In the genomic region with DNA sequence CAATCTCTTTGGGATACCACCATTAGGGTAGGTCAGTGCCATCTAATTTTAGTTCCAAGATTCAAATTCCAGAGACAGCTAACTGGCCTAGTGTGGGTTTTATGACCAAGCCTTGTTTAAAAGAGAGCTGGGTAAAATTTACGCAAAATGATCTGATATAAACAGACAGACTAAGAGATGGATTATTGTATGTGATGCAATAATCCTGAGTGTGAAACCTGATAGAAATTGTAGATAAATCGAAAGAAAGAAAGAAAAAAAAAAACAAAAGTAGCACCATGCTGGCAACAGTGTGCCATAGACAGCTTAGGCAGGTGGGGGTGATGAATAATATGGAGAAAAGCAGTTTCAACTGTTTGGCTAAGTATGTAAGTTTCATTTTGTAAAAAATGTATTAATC, we compare ENCODE assay signal across 20 cellular contexts. TPM values are rescaled to one million over a fixed set of nuclear protein-coding genes. Genes with fewer than 3 reads are reported as not detected.
A peak's percentile ranks its signal among the peaks of the same experiment; 100 is the strongest.
DNase-seq lines count a peak whose midpoint lies in the region; ATAC-seq, FAIRE-seq and TF ChIP-seq lines count a peak whose summit lies in the region.
"Had no signal": no experiment of that assay in that cellular context is flagged by ENCODE, and none has a peak within 500 bp of the region (broad histone marks: within the 10 kb centered on the region; RNA-seq: fewer than 3 reads in every experiment).

No MANE protein-coding gene starts in this region.

- H3K9me3 ChIP-seq in DOHH2 (ENCODE audit: control insufficient read depth, insufficient read depth, low read length): no peaks in the 10 kb centered on the region
- H3K9me3 ChIP-seq: thoracic aorta had no signal

- CTCF ChIA-PET in activated CD8-positive, alpha-beta T cell treated with anti-CD3 and anti-CD28 coated beads, Interleukin-2, amount 10 ng/mL, durations not matched to agents 7 days and 5 days (lab: Charles Lee): no interaction called here
- CTCF ChIA-PET in activated CD8-positive, alpha-beta T cell treated with anti-CD3 and anti-CD28 coated beads for 36 hours (lab: Charles Lee): interaction anchor here (1.0 kb wide), 1 partner anchor 282 kb away, joined by 3 read pairs; no protein-coding TSS in a partner anchor

- H3K4me2 ChIP-seq in DOHH2 (ENCODE audit: low read length): peak overlapping the region; percentile 98

- peaks cover 52% of the 10 kb centered on the region for H3K79me2 ChIP-seq in DOHH2 (ENCODE audit: control insufficient read depth, low read length)

- peaks cover 58% of the 10 kb centered on the region for H3K36me3 ChIP-seq in DOHH2 (ENCODE audit: control insufficient read depth, low read length)
- peaks cover 15% of the 10 kb centered on the region for H3K36me3 ChIP-seq in brain microvascular endothelial cell (replicated peaks)

- no peak overlapping the region for H3K27ac Mint-ChIP-seq in activated CD8-positive, alpha-beta T cell treated with anti-CD3 and anti-CD28 coated beads, Interleukin-2, amount 10 ng/mL, durations not matched to agents 7 days and 5 days
- H3K27ac Mint-ChIP-seq in activated CD8-positive, alpha-beta T cell treated with anti-CD3 and anti-CD28 coated beads for 36 hours: no peak overlapping the region
- peak overlapping the region; percentile 36 for H3K27ac Mint-ChIP-seq in activated T-helper 2 cell treated with anti-CD3 and anti-CD28 coated beads, Interferon-gamma antibody, Interleukin-2, Interleukin-4, amounts not matched to agents 10 μg/mL and 5 μg/mL and 100 μg/mL, durations not matched to agents 14 hours and 24 hours and 36 hours
- no peak overlapping the region for H3K27ac Mint-ChIP-seq in nephron
- H3K27ac Mint-ChIP-seq: stimulated activated memory B cell treated with anti-CD40 and anti-IgM and Interleukin-4, amounts not matched to agents 10 μg/mL and 1 μg/mL and 100 μg/mL, for 72 hours; WTC11 had no signal

- no peak for FAIRE-seq in GM12891 (lab: Jason Lieb, UNC)
- FAIRE-seq: colon had no signal

- no peaks in the 10 kb centered on the region for H4K20me1 ChIP-seq in DOHH2 (ENCODE audit: control insufficient read depth, insufficient read depth, low read depth, low read length)

- no peak for DNase-seq in activated CD8-positive, alpha-beta T cell treated with anti-CD3 and anti-CD28 coated beads, Interleukin-2, amount 10 ng/mL, durations not matched to agents 7 days and 5 days
- DNase-seq in activated CD8-positive, alpha-beta T cell treated with anti-CD3 and anti-CD28 coated beads for 36 hours: no peak
- no peak for DNase-seq in activated T-helper 2 cell treated with anti-CD3 and anti-CD28 coated beads, Interferon-gamma antibody, Interleukin-2, Interleukin-4, amounts not matched to agents 10 μg/mL and 5 μg/mL and 100 μg/mL, durations not matched to agents 14 hours and 24 hours and 36 hours (ENCODE audit: low spot score)
- no peak for DNase-seq in GM12891 (ENCODE audit: insufficient read length, low spot score)
- DNase-seq in brain microvascular endothelial cell: no peak
- DNase-seq in hepatic stellate cell (ENCODE audit: low spot score): no peak
- DNase-seq: activated naive CD4-positive, alpha-beta T cell treated with Interleukin-2 at 50 U/mL for 16 hours; DMS79; left lung; NCI-H1417 treated with DMSO at 0.1 percent for 48 hours; occipital lobe; OCI-M1; SHP77 treated with DMSO at 0.1 percent for 48 hours had no signal

- peaks cover 57% of the 10 kb centered on the region for H3K36me3 Mint-ChIP-seq in activated CD8-positive, alpha-beta T cell treated with anti-CD3 and anti-CD28 coated beads, Interleukin-2, amount 10 ng/mL, durations not matched to agents 7 days and 5 days (ENCODE audit: low read depth)
- peaks cover 54% of the 10 kb centered on the region for H3K36me3 Mint-ChIP-seq in activated CD8-positive, alpha-beta T cell treated with anti-CD3 and anti-CD28 coated beads for 36 hours (ENCODE audit: low read depth)
- peaks cover 61% of the 10 kb centered on the region for H3K36me3 Mint-ChIP-seq in activated T-helper 2 cell treated with anti-CD3 and anti-CD28 coated beads, Interferon-gamma antibody, Interleukin-2, Interleukin-4, amounts not matched to agents 10 μg/mL and 5 μg/mL and 100 μg/mL, durations not matched to agents 14 hours and 24 hours and 36 hours (ENCODE audit: low read depth)
- peaks cover 57% of the 10 kb centered on the region for H3K36me3 Mint-ChIP-seq in nephron (ENCODE audit: low read depth)

- POLR2A ChIA-PET in activated CD8-positive, alpha-beta T cell treated with anti-CD3 and anti-CD28 coated beads, Interleukin-2, amount 10 ng/mL, durations not matched to agents 7 days and 5 days (lab: Charles Lee): no interaction called here
- POLR2A ChIA-PET in activated CD8-positive, alpha-beta T cell treated with anti-CD3 and anti-CD28 coated beads for 36 hours (lab: Charles Lee): no interaction called here

- H3K9me2 ChIP-seq in DOHH2 (replicated peaks; ENCODE audit: control insufficient read depth, low read length): no peaks in the 10 kb centered on the region

- no peak for TF ChIP-seq CTCF in activated CD8-positive, alpha-beta T cell treated with anti-CD3 and anti-CD28 coated beads for 36 hours (IDR thresholded peaks at IDR 0.05)
- TF ChIP-seq CTCF in DOHH2 (IDR thresholded peaks at IDR 0.05; ENCODE audit: low read depth, low read length, poor library complexity, severe bottlenecking) (no peak), nephron (IDR thresholded peaks at IDR 0.05; ENCODE audit: unreplicated experiment in 3 of 3) (no peak), brain microvascular endothelial cell (IDR thresholded peaks at IDR 0.05; ENCODE audit: low read depth, low read length, missing control alignments) (no peak)

- H3K4me3 ChIP-seq in DOHH2 (ENCODE audit: low read length) (peak overlapping the region; percentile 99), brain microvascular endothelial cell (ENCODE audit: low read depth, low read length) (no peak overlapping the region)
- H3K4me3 ChIP-seq: left lung, thoracic aorta had no signal

- peaks cover 28% of the 10 kb centered on the region for H3K4me1 ChIP-seq in DOHH2 (ENCODE audit: control insufficient read depth, low read length)

- H3K27ac ChIP-seq in DOHH2 (ENCODE audit: low read depth, low read length) (no peak overlapping the region), brain microvascular endothelial cell (no peak overlapping the region)
- H3K27ac ChIP-seq: left lung, thoracic aorta had no signal

- H3K4me1 Mint-ChIP-seq in activated CD8-positive, alpha-beta T cell treated with anti-CD3 and anti-CD28 coated beads, Interleukin-2, amount 10 ng/mL, durations not matched to agents 7 days and 5 days (ENCODE audit: low read depth): peaks cover 48% of the 10 kb centered on the region
- H3K4me1 Mint-ChIP-seq in activated CD8-positive, alpha-beta T cell treated with anti-CD3 and anti-CD28 coated beads for 36 hours (ENCODE audit: low read depth): peaks cover 53% of the 10 kb centered on the region
- peaks cover 42% of the 10 kb centered on the region for H3K4me1 Mint-ChIP-seq in activated T-helper 2 cell treated with anti-CD3 and anti-CD28 coated beads, Interferon-gamma antibody, Interleukin-2, Interleukin-4, amounts not matched to agents 10 μg/mL and 5 μg/mL and 100 μg/mL, durations not matched to agents 14 hours and 24 hours and 36 hours (ENCODE audit: low read depth)
- peaks cover 31% of the 10 kb centered on the region for H3K4me1 Mint-ChIP-seq in nephron

- H3K9me3 Mint-ChIP-seq in activated CD8-positive, alpha-beta T cell treated with anti-CD3 and anti-CD28 coated beads, Interleukin-2, amount 10 ng/mL, durations not matched to agents 7 days and 5 days (ENCODE audit: insufficient read depth): peaks cover 20% of the 10 kb centered on the region
- no peaks in the 10 kb centered on the region for H3K9me3 Mint-ChIP-seq in activated CD8-positive, alpha-beta T cell treated with anti-CD3 and anti-CD28 coated beads for 36 hours
- peaks cover 33% of the 10 kb centered on the region for H3K9me3 Mint-ChIP-seq in activated T-helper 2 cell treated with anti-CD3 and anti-CD28 coated beads, Interferon-gamma antibody, Interleukin-2, Interleukin-4, amounts not matched to agents 10 μg/mL and 5 μg/mL and 100 μg/mL, durations not matched to agents 14 hours and 24 hours and 36 hours
- peaks cover 29% of the 10 kb centered on the region for H3K9me3 Mint-ChIP-seq in nephron
- H3K9me3 Mint-ChIP-seq: WTC11 had no signal

- no peak for ATAC-seq in activated CD8-positive, alpha-beta T cell treated with anti-CD3 and anti-CD28 coated beads, Interleukin-2, amount 10 ng/mL, durations not matched to agents 7 days and 5 days
- no peak for ATAC-seq in activated CD8-positive, alpha-beta T cell treated with anti-CD3 and anti-CD28 coated beads for 36 hours
- ATAC-seq: left lung; sciatic nerve; stimulated activated memory B cell treated with anti-CD40 and anti-IgM and Interleukin-4, amounts not matched to agents 10 μg/mL and 1 μg/mL and 100 μg/mL, for 72 hours; WTC11 had no signal

- peaks cover 4% of the 10 kb centered on the region for H3K27me3 Mint-ChIP-seq in activated CD8-positive, alpha-beta T cell treated with anti-CD3 and anti-CD28 coated beads, Interleukin-2, amount 10 ng/mL, durations not matched to agents 7 days and 5 days (ENCODE audit: low read depth)
- no peaks in the 10 kb centered on the region for H3K27me3 Mint-ChIP-seq in activated CD8-positive, alpha-beta T cell treated with anti-CD3 and anti-CD28 coated beads for 36 hours
- peaks cover 2% of the 10 kb centered on the region for H3K27me3 Mint-ChIP-seq in activated T-helper 2 cell treated with anti-CD3 and anti-CD28 coated beads, Interferon-gamma antibody, Interleukin-2, Interleukin-4, amounts not matched to agents 10 μg/mL and 5 μg/mL and 100 μg/mL, durations not matched to agents 14 hours and 24 hours and 36 hours (ENCODE audit: low read depth)
- H3K27me3 Mint-ChIP-seq in nephron (ENCODE audit: low read depth): no peaks in the 10 kb centered on the region
- H3K27me3 Mint-ChIP-seq: stimulated activated memory B cell treated with anti-CD40 and anti-IgM and Interleukin-4, amounts not matched to agents 10 μg/mL and 1 μg/mL and 100 μg/mL, for 72 hours had no signal

- H3K27me3 ChIP-seq in DOHH2 (ENCODE audit: control insufficient read depth, low read length) (no peaks in the 10 kb centered on the region), brain microvascular endothelial cell (replicated peaks) (no peaks in the 10 kb centered on the region)
- H3K27me3 ChIP-seq: left lung had no signal

- intact Hi-C loops in activated CD8-positive, alpha-beta T cell treated with anti-CD3 and anti-CD28 coated beads for 36 hours (cut with micrococcal nuclease): no loop called here
- intact Hi-C loops in activated T-helper 2 cell treated with anti-CD3 and anti-CD28 coated beads, Interferon-gamma antibody, Interleukin-2, Interleukin-4, amounts not matched to agents 10 μg/mL and 5 μg/mL and 100 μg/mL, durations not matched to agents 14 hours and 24 hours and 36 hours (cut with micrococcal nuclease): loop anchor here (5.0 to 10.0 kb wide), 4 partner anchors 135 to 935 kb away; partner anchors contain the start of genes ABT1 and HMGN4

- in situ Hi-C loops in brain microvascular endothelial cell (cut with HindIII; ENCODE audit: low pct_ligation_motif_present, low sequenced_read_pairs): no loop called here

- peak overlapping the region; percentile 7 for H3K4me3 Mint-ChIP-seq in activated CD8-positive, alpha-beta T cell treated with anti-CD3 and anti-CD28 coated beads, Interleukin-2, amount 10 ng/mL, durations not matched to agents 7 days and 5 days
- no peak overlapping the region for H3K4me3 Mint-ChIP-seq in activated CD8-positive, alpha-beta T cell treated with anti-CD3 and anti-CD28 coated beads for 36 hours
- peak overlapping the region; percentile 31 for H3K4me3 Mint-ChIP-seq in activated T-helper 2 cell treated with anti-CD3 and anti-CD28 coated beads, Interferon-gamma antibody, Interleukin-2, Interleukin-4, amounts not matched to agents 10 μg/mL and 5 μg/mL and 100 μg/mL, durations not matched to agents 14 hours and 24 hours and 36 hours (ENCODE audit: low read depth)
- H3K4me3 Mint-ChIP-seq in nephron: peak overlapping the region; percentile 51 to 71 (median 51)
- H3K4me3 Mint-ChIP-seq: stimulated activated memory B cell treated with anti-CD40 and anti-IgM and Interleukin-4, amounts not matched to agents 10 μg/mL and 1 μg/mL and 100 μg/mL, for 72 hours; WTC11 had no signal

- TF ChIP-seq POLR2A in GM12891 (IDR thresholded peaks at IDR 0.05; ENCODE audit: low read depth, low read length): no peak

- 0 out of 2 replicates have a peak, but pooled peaks cover 6% of the 10 kb centered on the region for H3F3A ChIP-seq in DOHH2 (ENCODE audit: control insufficient read depth, insufficient read depth)

RNA-seq across cellular contexts. Expression of gene ZNF184, which starts 2.9 kb away (rescaled TPM):
- total RNA-seq in activated CD8-positive, alpha-beta T cell treated with anti-CD3 and anti-CD28 coated beads, Interleukin-2, amount 10 ng/mL, durations not matched to agents 7 days and 5 days: 10 to 100 TPM; 11.6 to 12.3 TPM
- total RNA-seq in activated CD8-positive, alpha-beta T cell treated with anti-CD3 and anti-CD28 coated beads for 36 hours: 10 to 100 TPM; 10.4 to 11.5 TPM
- total RNA-seq in activated T-helper 2 cell treated with anti-CD3 and anti-CD28 coated beads, Interferon-gamma antibody, Interleukin-2, Interleukin-4, amounts not matched to agents 10 μg/mL and 5 μg/mL and 100 μg/mL, durations not matched to agents 14 hours and 24 hours and 36 hours: 8.4 and 9.2 TPM in 2 replicates
- 2.2 TPM for polyA plus RNA-seq in GM12891 (2012; ENCODE audit: low read depth, missing spikeins)
